Comparison of ENCODE assay signal across 1 cellular context in genomic region chr12:6538420-6539275, GRCh38.
TF ChIP-seq lines count a peak whose summit lies in the region.

No MANE protein-coding gene starts in this region.

TF ChIP-seq in liver, 16 proteins besides CTCF, POLR2A, EP300 and RAD21 (continued from another document):
- TF ChIP-seq, protein P1, sequence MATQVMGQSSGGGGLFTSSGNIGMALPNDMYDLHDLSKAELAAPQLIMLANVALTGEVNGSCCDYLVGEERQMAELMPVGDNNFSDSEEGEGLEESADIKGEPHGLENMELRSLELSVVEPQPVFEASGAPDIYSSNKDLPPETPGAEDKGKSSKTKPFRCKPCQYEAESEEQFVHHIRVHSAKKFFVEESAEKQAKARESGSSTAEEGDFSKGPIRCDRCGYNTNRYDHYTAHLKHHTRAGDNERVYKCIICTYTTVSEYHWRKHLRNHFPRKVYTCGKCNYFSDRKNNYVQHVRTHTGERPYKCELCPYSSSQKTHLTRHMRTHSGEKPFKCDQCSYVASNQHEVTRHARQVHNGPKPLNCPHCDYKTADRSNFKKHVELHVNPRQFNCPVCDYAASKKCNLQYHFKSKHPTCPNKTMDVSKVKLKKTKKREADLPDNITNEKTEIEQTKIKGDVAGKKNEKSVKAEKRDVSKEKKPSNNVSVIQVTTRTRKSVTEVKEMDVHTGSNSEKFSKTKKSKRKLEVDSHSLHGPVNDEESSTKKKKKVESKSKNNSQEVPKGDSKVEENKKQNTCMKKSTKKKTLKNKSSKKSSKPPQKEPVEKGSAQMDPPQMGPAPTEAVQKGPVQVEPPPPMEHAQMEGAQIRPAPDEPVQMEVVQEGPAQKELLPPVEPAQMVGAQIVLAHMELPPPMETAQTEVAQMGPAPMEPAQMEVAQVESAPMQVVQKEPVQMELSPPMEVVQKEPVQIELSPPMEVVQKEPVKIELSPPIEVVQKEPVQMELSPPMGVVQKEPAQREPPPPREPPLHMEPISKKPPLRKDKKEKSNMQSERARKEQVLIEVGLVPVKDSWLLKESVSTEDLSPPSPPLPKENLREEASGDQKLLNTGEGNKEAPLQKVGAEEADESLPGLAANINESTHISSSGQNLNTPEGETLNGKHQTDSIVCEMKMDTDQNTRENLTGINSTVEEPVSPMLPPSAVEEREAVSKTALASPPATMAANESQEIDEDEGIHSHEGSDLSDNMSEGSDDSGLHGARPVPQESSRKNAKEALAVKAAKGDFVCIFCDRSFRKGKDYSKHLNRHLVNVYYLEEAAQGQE (IDR thresholded peaks at IDR 0.05) = no peak
- TF ChIP-seq GABPA (IDR thresholded peaks at IDR 0.05 in 1 of 2, conservative IDR thresholded peaks at IDR 0.05 in 1 of 2) (no peak), EGR1 (IDR thresholded peaks at IDR 0.05; ENCODE audit: low read depth in 2 of 2) (no peak), TAF1 (conservative IDR thresholded peaks at IDR 0.05) (no peak)
